Comparison of ENCODE assay signal across 20 cellular contexts in genomic region chr3:11534783-11535081, GRCh38.
"Had no signal": no experiment of that assay in that cellular context is flagged by ENCODE, and none has a peak within 500 bp of the region (broad histone marks: within the 10 kb centered on the region; RNA-seq: fewer than 3 reads in every experiment).

No MANE protein-coding gene starts in this region.

- H3K4me3 ChIP-seq: mucosa of descending colon, vagina had no signal

- DNase-seq: activated CD8-positive, alpha-beta memory T cell treated with anti-CD3 and anti-CD28 coated beads for 24 hours; activated CD8-positive, alpha-beta memory T cell treated with anti-CD3 and anti-CD28 coated beads, Interleukin-2, amount 50 U/mL, for 4 hours; activated naive CD4-positive, alpha-beta T cell treated with anti-CD3 and anti-CD28 coated beads for 36 hours; activated naive CD8-positive, alpha-beta T cell treated with anti-CD3 and anti-CD28 coated beads, Interleukin-2, amount 10 ng/mL, durations not matched to agents 7 days and 5 days; activated T-cell treated with anti-CD3 and anti-CD28 coated beads, Interleukin-2, amount 50 U/mL, for 4 hours; amniotic stem cell; effector CD8-positive, alpha-beta T cell; erythroblast; foreskin keratinocyte; glutamatergic neuron; hypothalamus; mesenchymal stem cell; mucosa of descending colon; stimulated activated CD4-positive, alpha-beta T cell treated with anti-CD3 and anti-CD28 coated beads, Interleukin-12 subunit alpha, Interleukin-12 subunit beta, amount 100 ng/mL, for 4 hours; T-cell had no signal

- H3K4me3 Mint-ChIP-seq: activated naive CD4-positive, alpha-beta T cell treated with anti-CD3 and anti-CD28 coated beads for 36 hours; activated naive CD8-positive, alpha-beta T cell treated with anti-CD3 and anti-CD28 coated beads, Interleukin-2, amount 10 ng/mL, durations not matched to agents 7 days and 5 days; activated T-cell treated with anti-CD3 and anti-CD28 coated beads, Interleukin-2, amount 50 U/mL, for 4 hours; dendritic cell treated with granulocyte-macrophage colony-stimulating factor and Interleukin-4, amounts not matched to agents 40 ng/mL and 50 ng/mL, for 4 days; stimulated activated naive CD8-positive, alpha-beta T cell treated with anti-CD3 and anti-CD28 coated beads, Interleukin-15, Interleukin-2, amounts not matched to agents 100 ng/mL and 50 ng/mL, for 24 hours; T-cell; WTC11 had no signal

- H3K9me3 Mint-ChIP-seq: activated naive CD4-positive, alpha-beta T cell treated with anti-CD3 and anti-CD28 coated beads for 36 hours; activated naive CD8-positive, alpha-beta T cell treated with anti-CD3 and anti-CD28 coated beads, Interleukin-2, amount 10 ng/mL, durations not matched to agents 7 days and 5 days; activated T-cell treated with anti-CD3 and anti-CD28 coated beads, Interleukin-2, amount 50 U/mL, for 4 hours; dendritic cell treated with granulocyte-macrophage colony-stimulating factor and Interleukin-4, amounts not matched to agents 40 ng/mL and 50 ng/mL, for 4 days; stimulated activated naive CD8-positive, alpha-beta T cell treated with anti-CD3 and anti-CD28 coated beads, Interleukin-15, Interleukin-2, amounts not matched to agents 100 ng/mL and 50 ng/mL, for 24 hours; T-cell; WTC11 had no signal

- H3K36me3 ChIP-seq: vagina had no signal

- ATAC-seq: activated T-cell treated with anti-CD3 and anti-CD28 coated beads, Interleukin-2, amount 50 U/mL, for 4 hours; foreskin keratinocyte; T-cell; WTC11 had no signal

- H3K4me1 Mint-ChIP-seq: activated naive CD8-positive, alpha-beta T cell treated with anti-CD3 and anti-CD28 coated beads, Interleukin-2, amount 10 ng/mL, durations not matched to agents 7 days and 5 days; T-cell; WTC11 had no signal

- H3K27me3 Mint-ChIP-seq: activated naive CD8-positive, alpha-beta T cell treated with anti-CD3 and anti-CD28 coated beads, Interleukin-2, amount 10 ng/mL, durations not matched to agents 7 days and 5 days; dendritic cell treated with granulocyte-macrophage colony-stimulating factor and Interleukin-4, amounts not matched to agents 40 ng/mL and 50 ng/mL, for 4 days; stimulated activated naive CD8-positive, alpha-beta T cell treated with anti-CD3 and anti-CD28 coated beads, Interleukin-15, Interleukin-2, amounts not matched to agents 100 ng/mL and 50 ng/mL, for 24 hours; T-cell; type B pancreatic cell had no signal

- H3K27ac ChIP-seq: foreskin keratinocyte, vagina had no signal

- H3K9me3 ChIP-seq: mucosa of descending colon, vagina had no signal

- H3K27ac Mint-ChIP-seq: activated naive CD4-positive, alpha-beta T cell treated with anti-CD3 and anti-CD28 coated beads for 36 hours; activated naive CD8-positive, alpha-beta T cell treated with anti-CD3 and anti-CD28 coated beads, Interleukin-2, amount 10 ng/mL, durations not matched to agents 7 days and 5 days; dendritic cell treated with granulocyte-macrophage colony-stimulating factor and Interleukin-4, amounts not matched to agents 40 ng/mL and 50 ng/mL, for 4 days; stimulated activated naive CD8-positive, alpha-beta T cell treated with anti-CD3 and anti-CD28 coated beads, Interleukin-15, Interleukin-2, amounts not matched to agents 100 ng/mL and 50 ng/mL, for 24 hours; T-cell; type B pancreatic cell; WTC11 had no signal

- H3K36me3 Mint-ChIP-seq: activated naive CD8-positive, alpha-beta T cell treated with anti-CD3 and anti-CD28 coated beads, Interleukin-2, amount 10 ng/mL, durations not matched to agents 7 days and 5 days; WTC11 had no signal

- H3K27me3 ChIP-seq: foreskin keratinocyte, vagina had no signal
